Comparison of ENCODE assay signal across 8 cellular contexts in genomic region chr15:63191895-63192603, GRCh38. TPM values are rescaled to one million over a fixed set of nuclear protein-coding genes. Genes with fewer than 3 reads are reported as not detected.
DNase-seq lines count a peak whose midpoint lies in the region; ATAC-seq and TF ChIP-seq lines count a peak whose summit lies in the region.

No MANE protein-coding gene starts in this region.

- WGBS in GM23248 (ENCODE audit: low coverage in 1 of 2, low lambda C conversion rate in 2 of 2, missing lambda C conversion rate in 2 of 2), 2 experiments: 83% methylated on average over 3 of the region's 3 CpGs

- H3K79me2 ChIP-seq in GM23248 (ENCODE audit: insufficient read depth): peaks cover 76% of the 10 kb centered on the region

- H3K36me3 ChIP-seq in GM23248 (ENCODE audit: low read depth): no peaks in the 10 kb centered on the region
- H3K36me3 ChIP-seq in duodenal mucosa (ENCODE audit: control insufficient read depth in 1 of 2, insufficient read depth in 2 of 2, low read length in 2 of 2): no peaks in the 10 kb centered on the region
- H3K36me3 ChIP-seq in upper lobe of right lung: no peaks in the 10 kb centered on the region

- H3K9me2 ChIP-seq in GM23248 (ENCODE audit: insufficient read depth): no peaks in the 10 kb centered on the region

- POLR2A ChIA-PET in T-cell (lab: Charles Lee): interaction anchor here (0.5 to 5.1 kb wide), 21 partner anchors 11 to 1217 kb away, joined by 3 to 42 read pairs (median 4); partner anchors contain the start of genes RPS27L (in 2 of the 2) and PPIB (in 1 of the 2)

- in situ Hi-C loops in GM23248 (cut with MboI): no loop called here

- H3K4me1 ChIP-seq in GM23248 (ENCODE audit: insufficient read depth) (peaks cover 41% of the 10 kb centered on the region), duodenal mucosa (ENCODE audit: control insufficient read depth in 1 of 2, insufficient read depth in 2 of 2, low read length in 2 of 2) (peaks cover 31 to 56% of the 10 kb centered on the region in 2 donors), upper lobe of right lung (peaks cover 55% of the 10 kb centered on the region)

- peak overlapping the region; percentile 85 for H3K4me2 ChIP-seq in GM23248 (ENCODE audit: unreplicated experiment)

- H3K27ac ChIP-seq in GM23248: no peak overlapping the region
- H3K27ac ChIP-seq in duodenal mucosa (ENCODE audit: low read depth, low read length): no peak overlapping the region
- peak overlapping the region; percentile 13 for H3K27ac ChIP-seq in upper lobe of right lung
- no peak overlapping the region for H3K27ac ChIP-seq in caudate nucleus (ENCODE audit: low read depth, low read length)

- no peak for TF ChIP-seq CTCF in upper lobe of right lung (IDR thresholded peaks at IDR 0.05)

- H3F3A ChIP-seq in GM23248 (ENCODE audit: insufficient read depth): peaks cover 29% of the 10 kb centered on the region

- no peak overlapping the region for H2AFZ ChIP-seq in GM23248

- peak overlapping the region; percentile 74 to 97 (median 81) for H3K4me3 Mint-ChIP-seq in T-cell

- H3K9me3 Mint-ChIP-seq in T-cell: no peaks in the 10 kb centered on the region

- H3K9me3 ChIP-seq in GM23248 (ENCODE audit: low read depth) (no peaks in the 10 kb centered on the region), duodenal mucosa (ENCODE audit: control insufficient read depth in 1 of 2, low read length in 2 of 2) (no peaks in the 10 kb centered on the region), upper lobe of right lung (no peaks in the 10 kb centered on the region)

- DNase-seq in GDM1 (lab: John Stamatoyannopoulos, UW) (peak; percentile 31), GM23248 (no peak), T-cell (peak; percentile 16 to 83 (median 63)), upper lobe of right lung (no peak), caudate nucleus (lab: John Stamatoyannopoulos, UW) (no peak), COR-L47 (lab: John Stamatoyannopoulos, UW) (no peak), HuH-7.5 (ENCODE audit: low spot score) (no peak)

- H3K36me3 Mint-ChIP-seq in T-cell: no peaks in the 10 kb centered on the region

- peak overlapping the region; percentile 86 for H3K4me3 ChIP-seq in GM23248
- H3K4me3 ChIP-seq in duodenal mucosa (ENCODE audit: low read depth in 1 of 2, low read length in 2 of 2): peak overlapping the region; percentile 31 to 48
- peak overlapping the region; percentile 66 for H3K4me3 ChIP-seq in upper lobe of right lung

- intact Hi-C loops in upper lobe of right lung (cut with DNase I): no loop called here

- H3K9ac ChIP-seq in GM23248: peak overlapping the region; percentile 83; the same call in 1 of the 2 replicates
- no peak overlapping the region for H3K9ac ChIP-seq in duodenal mucosa (ENCODE audit: low read depth in 1 of 2, low read length in 2 of 2)

- H3K4me1 Mint-ChIP-seq in T-cell: peaks cover 74 to 80% (median 75%) of the 10 kb centered on the region in 3 donors

- CTCF ChIA-PET in T-cell (lab: Charles Lee): interaction anchor here in 1 of 2 donors (0.6 to 3.9 kb wide), 15 partner anchors 12 to 413 kb away, joined by 3 to 24 read pairs (median 3); no protein-coding TSS in a partner anchor

- peak; percentile 63 to 83 (median 75) for ATAC-seq in T-cell (replicated peaks in 1 of 4)
- ATAC-seq in upper lobe of right lung: no peak

- H4K20me1 ChIP-seq in GM23248 (ENCODE audit: insufficient read depth): no peaks in the 10 kb centered on the region

- H3K27me3 Mint-ChIP-seq in T-cell: no peaks in the 10 kb centered on the region

- H3K27me3 ChIP-seq in GM23248 (replicated peaks; ENCODE audit: insufficient read depth): no peaks in the 10 kb centered on the region
- no peaks in the 10 kb centered on the region for H3K27me3 ChIP-seq in duodenal mucosa (ENCODE audit: control insufficient read depth in 1 of 2, insufficient read depth in 2 of 2, low read length in 2 of 2)
- no peaks in the 10 kb centered on the region for H3K27me3 ChIP-seq in upper lobe of right lung

- peak overlapping the region; percentile 95 to 97 for H3K27ac Mint-ChIP-seq in T-cell

RNA-seq across cellular contexts. Expression of gene RAB8B, which starts 2.6 kb away (rescaled TPM):
- total RNA-seq in GM23248 (2014; rRNA removed; shearing (Covaris generic)): 54.3 and 54.6 TPM in 2 replicates
- polyA plus RNA-seq in GM23248 (2016; fragmentation: Nextera tagmentation; extraction: Ambion mirVana): 37.8 and 43.6 TPM in 2 replicates
- total RNA-seq in T-cell (10 to 100 TPM; 52.2 to 66.7 (median 55.7) TPM), upper lobe of right lung (54.5 TPM)

RNA-seq across cellular contexts. Expression of gene RPS27L, which starts 34.8 kb away (rescaled TPM):
- 110 and 151 TPM in 2 replicates for total RNA-seq in GM23248 (2014; rRNA removed; shearing (Covaris generic))
- polyA plus RNA-seq in GM23248 (2016; fragmentation: Nextera tagmentation; extraction: Ambion mirVana): 1,175 and 1,181 TPM in 2 replicates
- total RNA-seq in T-cell: 100 to 1,000 TPM in 3 of 5 donors, 10 to 100 TPM in 2; 48.3 to 123 (median 106) TPM
- total RNA-seq in upper lobe of right lung: 196 TPM

Comparison
In these comparisons a context has a peak if more than half of its experiments do, and no peak if none do; other contexts are left out.
1. DNase-seq: peak in GDM1 (single experiment) and T-cell (34 of 34); none in GM23248 (single experiment), upper lobe of right lung (single experiment), caudate nucleus (0 of 61), COR-L47 (single experiment) and HuH-7.5 (single experiment).
2. Peak in every context shown above with its lines, with median percentiles within 50 percentile points of each other: H3K4me3 ChIP-seq.